1 cellular context compared by ENCODE assay signal in the genomic region with DNA sequence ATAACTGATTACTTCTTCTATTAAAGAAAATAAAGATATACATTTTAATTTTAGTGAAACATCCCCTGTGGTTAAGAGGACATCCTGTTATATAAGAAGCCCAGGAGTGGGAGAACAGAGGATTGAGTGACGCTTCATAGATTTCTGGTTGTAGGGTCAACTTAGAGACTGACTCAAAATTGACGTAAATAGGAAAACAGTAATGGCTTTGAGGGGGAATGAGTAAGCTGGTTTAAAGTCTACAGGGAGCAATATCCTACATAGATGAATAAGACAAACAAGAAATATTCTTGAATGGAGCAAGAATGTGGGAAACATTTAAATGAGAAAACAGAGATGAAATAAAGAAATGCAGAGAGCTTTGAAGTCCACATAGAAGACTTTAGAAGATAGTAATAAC. TPM values are rescaled to one million over a fixed set of nuclear protein-coding genes. Genes with fewer than 3 reads are reported as not detected.
"Had no signal": no experiment of that assay in that cellular context is flagged by ENCODE, and none has a peak within 500 bp of the region (broad histone marks: within the 10 kb centered on the region; RNA-seq: fewer than 3 reads in every experiment).

No MANE protein-coding gene starts in this region.

RNA-seq across cellular contexts. Expression of gene NUDT4B, which starts 20.7 kb away (rescaled TPM):
- total RNA-seq: MCF 10A had no signal
